Comparison of ENCODE assay signal across 9 cellular contexts in the genomic region with DNA sequence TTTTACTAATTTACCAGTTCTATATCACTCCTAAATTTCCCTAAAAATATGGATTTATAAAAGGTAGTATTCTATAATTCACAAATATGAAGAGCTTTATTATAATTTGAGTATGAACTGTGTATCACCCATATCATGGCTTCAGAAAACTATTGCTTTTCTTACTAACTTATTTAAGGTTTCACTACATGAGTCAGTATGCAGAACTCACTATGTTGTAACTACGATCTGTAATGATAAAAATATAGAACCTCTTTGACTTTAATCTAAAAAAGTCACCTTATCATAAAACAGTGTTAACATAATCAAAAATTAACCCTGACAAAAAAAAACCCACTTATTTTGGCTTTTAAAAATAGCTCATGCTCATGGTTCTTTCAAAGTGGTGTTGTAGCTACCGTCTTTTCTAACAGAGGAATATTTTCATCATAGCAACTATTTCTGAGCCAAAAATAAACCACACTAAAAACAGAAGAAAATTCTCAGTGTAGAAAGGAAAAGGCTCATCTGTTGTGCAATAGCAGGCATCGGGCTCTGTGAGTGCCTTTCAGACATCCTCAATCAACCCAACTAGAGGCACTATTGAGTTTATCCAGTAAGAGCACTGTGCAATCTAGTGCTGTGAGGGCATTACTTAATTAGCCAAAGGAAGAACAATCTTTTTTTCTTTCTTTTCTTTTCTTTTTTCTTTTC. TPM values are rescaled to one million over a fixed set of nuclear protein-coding genes. Genes with fewer than 3 reads are reported as not detected.
DNase-seq lines count a peak whose midpoint lies in the region; ATAC-seq, FAIRE-seq and TF ChIP-seq lines count a peak whose summit lies in the region.
"Had no signal": no experiment of that assay in that cellular context is flagged by ENCODE, and none has a peak within 500 bp of the region (broad histone marks: within the 10 kb centered on the region; RNA-seq: fewer than 3 reads in every experiment).

No MANE protein-coding gene starts in this region.

- no peak for TF ChIP-seq CTCF in epithelial cell of esophagus (IDR thresholded peaks at IDR 0.05; ENCODE audit: insufficient read depth, low read depth, low read length, missing control alignments)

- CTCF ChIA-PET in activated CD4-positive, alpha-beta T cell treated with anti-CD3 and anti-CD28 coated beads, Interleukin-2, amount 10 ng/mL, durations not matched to agents 7 days and 5 days (lab: Charles Lee) = no interaction called here

- no peak overlapping the region for H3K27ac Mint-ChIP-seq in activated CD4-positive, alpha-beta T cell treated with anti-CD3 and anti-CD28 coated beads, Interleukin-2, amount 10 ng/mL, durations not matched to agents 7 days and 5 days

- H3K27me3 ChIP-seq in small intestine (ENCODE audit: control insufficient read depth in 2 of 2, insufficient read depth in 2 of 2, low read length in 2 of 2) (no peaks in the 10 kb centered on the region), HAP-1 (ENCODE audit: low read depth) (peaks cover 9% of the 10 kb centered on the region; the same call in 1 of the 2 replicates)
- H3K27me3 ChIP-seq: SJCRH30 had no signal

- no peak overlapping the region for H3K4me3 Mint-ChIP-seq in activated CD4-positive, alpha-beta T cell treated with anti-CD3 and anti-CD28 coated beads, Interleukin-2, amount 10 ng/mL, durations not matched to agents 7 days and 5 days

- no peaks in the 10 kb centered on the region for H3K36me3 ChIP-seq in small intestine (ENCODE audit: control insufficient read depth in 2 of 2, insufficient read depth in 2 of 2, low read length in 2 of 2)
- H3K36me3 ChIP-seq in HAP-1 (replicated peaks) = no peaks in the 10 kb centered on the region
- H3K36me3 ChIP-seq: SJCRH30 had no signal

- H3K4me3 ChIP-seq in epithelial cell of esophagus (ENCODE audit: low read length) = no peak overlapping the region
- H3K4me3 ChIP-seq in small intestine (ENCODE audit: low read depth in 1 of 2, low read length in 2 of 2) = no peak overlapping the region
- H3K4me3 ChIP-seq in HAP-1 = no peak overlapping the region
- H3K4me3 ChIP-seq: SJCRH30 had no signal

- H3K9me3 Mint-ChIP-seq in activated CD4-positive, alpha-beta T cell treated with anti-CD3 and anti-CD28 coated beads, Interleukin-2, amount 10 ng/mL, durations not matched to agents 7 days and 5 days = no peaks in the 10 kb centered on the region

- POLR2A ChIA-PET in activated CD4-positive, alpha-beta T cell treated with anti-CD3 and anti-CD28 coated beads, Interleukin-2, amount 10 ng/mL, durations not matched to agents 7 days and 5 days (lab: Charles Lee) = no interaction called here

- no peak for FAIRE-seq in small intestine (lab: Jason Lieb, UNC)

- H3K36me3 Mint-ChIP-seq in activated CD4-positive, alpha-beta T cell treated with anti-CD3 and anti-CD28 coated beads, Interleukin-2, amount 10 ng/mL, durations not matched to agents 7 days and 5 days (ENCODE audit: low read depth) = no peaks in the 10 kb centered on the region

- peaks cover 30% of the 10 kb centered on the region for H3K27me3 Mint-ChIP-seq in activated CD4-positive, alpha-beta T cell treated with anti-CD3 and anti-CD28 coated beads, Interleukin-2, amount 10 ng/mL, durations not matched to agents 7 days and 5 days

- ATAC-seq in GM18498 (IDR thresholded peaks at IDR 0.05; ENCODE audit: unreplicated experiment) (no peak), HG03460 (IDR thresholded peaks at IDR 0.05; ENCODE audit: unreplicated experiment) (no peak)

- peak; percentile 9 for DNase-seq in activated CD4-positive, alpha-beta T cell treated with anti-CD3 and anti-CD28 coated beads, Interleukin-2, amount 10 ng/mL, durations not matched to agents 7 days and 5 days
- DNase-seq in activated CD4-positive, alpha-beta T cell treated with anti-CD3 and anti-CD28 coated beads, Interleukin-2, amount 50 U/mL, for 4 hours = no peak
- peak; percentile 51 for DNase-seq in NCI-H226
- DNase-seq in epithelial cell of esophagus (ENCODE audit: low read depth) = peak; percentile 49
- peak; percentile 7 for DNase-seq in small intestine
- no peak for DNase-seq in HAP-1 (ENCODE audit: low spot score in 2 of 2)

- no peak overlapping the region for H3K27ac ChIP-seq in small intestine (ENCODE audit: low read depth in 1 of 2, low read length in 1 of 2)
- H3K27ac ChIP-seq: SJCRH30 had no signal

- H3K4me1 ChIP-seq in small intestine (ENCODE audit: control insufficient read depth in 2 of 2, insufficient read depth in 1 of 2, low read depth in 1 of 2, low read length in 1 of 2) (no peaks in the 10 kb centered on the region), HAP-1 (no peaks in the 10 kb centered on the region)
- H3K4me1 ChIP-seq: SJCRH30 had no signal

- no peaks in the 10 kb centered on the region for H3K9me3 ChIP-seq in small intestine (ENCODE audit: control insufficient read depth, low read depth)
- H3K9me3 ChIP-seq in HAP-1 = no peaks in the 10 kb centered on the region
- H3K9me3 ChIP-seq: SJCRH30 had no signal

- H3K4me1 Mint-ChIP-seq in activated CD4-positive, alpha-beta T cell treated with anti-CD3 and anti-CD28 coated beads, Interleukin-2, amount 10 ng/mL, durations not matched to agents 7 days and 5 days = peaks cover 6% of the 10 kb centered on the region

- 18 to 23% (median 21%) methylated on average over 3 of the region's 3 CpGs for WGBS in small intestine, 3 donors

- in situ Hi-C loops in HAP-1 (cut with MboI; ENCODE audit: low sequenced_read_pairs) = no loop called here

RNA-seq across cellular contexts. Expression of a gene that starts 42.1 kb away (rescaled TPM):
- total RNA-seq in activated CD4-positive, alpha-beta T cell treated with anti-CD3 and anti-CD28 coated beads, Interleukin-2, amount 10 ng/mL, durations not matched to agents 7 days and 5 days = 10 to 100 TPM; 22.0 to 22.6 TPM
- 1 to 10 TPM in 1 of 3 donors, under 1 TPM in 2; 0.22 to 4.3 (median 0.27) TPM for polyA plus RNA-seq in small intestine
- total RNA-seq: SJCRH30 had no signal

RNA-seq across cellular contexts. Expression of a gene that starts 53.1 kb away (rescaled TPM):
- 1 to 10 TPM; 2.9 to 3.1 TPM for total RNA-seq in activated CD4-positive, alpha-beta T cell treated with anti-CD3 and anti-CD28 coated beads, Interleukin-2, amount 10 ng/mL, durations not matched to agents 7 days and 5 days
- polyA plus RNA-seq in small intestine = 1 to 10 TPM in 1 of 3 donors, under 1 TPM in 2; 0.22 to 2.0 (median 0.27) TPM
- total RNA-seq: SJCRH30 had no signal

Comparison
In these comparisons a context has a peak if more than half of its experiments do, and no peak if none do; other contexts are left out.
1. DNase-seq: peak in activated CD4-positive, alpha-beta T cell treated with anti-CD3 and anti-CD28 coated beads, Interleukin-2, amount 10 ng/mL, durations not matched to agents 7 days and 5 days (single experiment), NCI-H226 (single experiment), epithelial cell of esophagus (single experiment) and small intestine (single experiment); none in activated CD4-positive, alpha-beta T cell treated with anti-CD3 and anti-CD28 coated beads, Interleukin-2, amount 50 U/mL, for 4 hours (0 of 2) and HAP-1 (0 of 2).